Comparison of ENCODE assay signal across 9 cellular contexts in genomic region chr13:96091164-96091931, GRCh38. TPM values are rescaled to one million over a fixed set of nuclear protein-coding genes. Genes with fewer than 3 reads are reported as not detected.
DNase-seq lines count a peak whose midpoint lies in the region; ATAC-seq and TF ChIP-seq lines count a peak whose summit lies in the region.
"Had no signal": no experiment of that assay in that cellular context is flagged by ENCODE, and none has a peak within 500 bp of the region (broad histone marks: within the 10 kb centered on the region; RNA-seq: fewer than 3 reads in every experiment).

No MANE protein-coding gene starts in this region.

- no peak overlapping the region for H3K27ac Mint-ChIP-seq in CD4-positive, alpha-beta T cell

- intact Hi-C loops in heart left ventricle (cut with DNase I), result no loop called here
- intact Hi-C loops in CD4-positive, alpha-beta T cell (cut with DNase I, micrococcal nuclease), result no loop called here

- no peak for TF ChIP-seq POLR2A in heart left ventricle (IDR thresholded peaks at IDR 0.05)

- H3K36me3 ChIP-seq in NT2/D1 (ENCODE audit: insufficient read depth, insufficient read length, low read length) (no peaks in the 10 kb centered on the region), heart left ventricle (no peaks in the 10 kb centered on the region)

- H3K9ac ChIP-seq in NT2/D1 (ENCODE audit: insufficient read length, low read depth), result peak overlapping the region; percentile 61

- CTCF ChIA-PET in CD4-positive, alpha-beta T cell (lab: Charles Lee), result no interaction called here

- ATAC-seq in heart left ventricle, result peak in 3 of 4 donors; percentile 36 to 73 (median 71)
- no peak for ATAC-seq in CD4-positive, alpha-beta T cell (ENCODE audit: poor library complexity)
- no peak for ATAC-seq in omental fat pad (ENCODE audit: low FRiP score)

- DNase-seq in GM12865 (ENCODE audit: low read depth), result peak; percentile 7
- DNase-seq in NT2/D1 (ENCODE audit: low read depth, low spot score), result no peak
- peak in 2 of 5 donors; percentile 22 to 60 for DNase-seq in heart left ventricle
- DNase-seq in retina, result peak; percentile 75
- DNase-seq in NCI-H510A treated with DMSO at 0.1 percent for 48 hours (lab: John Stamatoyannopoulos, UW), result no peak
- DNase-seq in CD4-positive, alpha-beta T cell, result no peak
- DNase-seq in omental fat pad (ENCODE audit: low spot score), result no peak
- no peak for DNase-seq in HPDE6-E6E7 (ENCODE audit: extremely low spot score)
- DNase-seq: activated CD4-positive, CD25-positive, alpha-beta regulatory T cell had no signal

- POLR2A ChIA-PET in CD4-positive, alpha-beta T cell (lab: Charles Lee), result no interaction called here

- H3K27ac ChIP-seq in heart left ventricle, result no peak overlapping the region
- no peak overlapping the region for H3K27ac ChIP-seq in CD4-positive, alpha-beta T cell (ENCODE audit: low read depth, low read length)

- no peaks in the 10 kb centered on the region for H3K9me3 Mint-ChIP-seq in CD4-positive, alpha-beta T cell

- H3K36me3 Mint-ChIP-seq in CD4-positive, alpha-beta T cell (ENCODE audit: low read depth), result no peaks in the 10 kb centered on the region

- H3K9me3 ChIP-seq in NT2/D1 (ENCODE audit: insufficient read depth, low read length) (no peaks in the 10 kb centered on the region), heart left ventricle (no peaks in the 10 kb centered on the region)
- no peaks in the 10 kb centered on the region for H3K9me3 ChIP-seq in CD4-positive, alpha-beta T cell (ENCODE audit: control insufficient read depth, low read length)

- peaks cover 5% of the 10 kb centered on the region for H3K4me1 Mint-ChIP-seq in CD4-positive, alpha-beta T cell (ENCODE audit: low read depth)

- WGBS in heart left ventricle, 4 donors, result 0 to 2% (median 2%) methylated on average over 31 to 53 of the region's 53 CpGs

- no peaks in the 10 kb centered on the region for H3K4me1 ChIP-seq in NT2/D1 (ENCODE audit: insufficient read depth, insufficient read length)
- H3K4me1 ChIP-seq in heart left ventricle, result peaks cover 0 to 23% (median 1%) of the 10 kb centered on the region in 12 donors

- TF ChIP-seq CTCF in GM12865 (IDR thresholded peaks at IDR 0.05; ENCODE audit: insufficient read depth, low read depth, low read length, missing control alignments) (no peak), heart left ventricle (IDR thresholded peaks at IDR 0.05) (no peak), omental fat pad (IDR thresholded peaks at IDR 0.05) (no peak)
- TF ChIP-seq CTCF in CD4-positive, alpha-beta T cell (IDR thresholded peaks at IDR 0.05), result no peak

- H3K4me3 ChIP-seq in GM12865 (ENCODE audit: low read depth, low read length), result no peak overlapping the region
- peak overlapping the region; percentile 45 for H3K4me3 ChIP-seq in NT2/D1 (ENCODE audit: insufficient read length, low read depth)
- peak overlapping the region in 10 of 12 donors; percentile 38 to 57 (median 48) for H3K4me3 ChIP-seq in heart left ventricle

- peaks cover 68% of the 10 kb centered on the region for H3K27me3 ChIP-seq in NT2/D1 (ENCODE audit: insufficient read depth, insufficient read length)
- peaks cover 14 to 86% (median 48%) of the 10 kb centered on the region in 9 donors for H3K27me3 ChIP-seq in heart left ventricle
- peaks cover 62% of the 10 kb centered on the region for H3K27me3 ChIP-seq in CD4-positive, alpha-beta T cell (ENCODE audit: control insufficient read depth, insufficient read depth, low read length)

- peaks cover 70% of the 10 kb centered on the region for H3K27me3 Mint-ChIP-seq in CD4-positive, alpha-beta T cell

- no peak overlapping the region for H3K4me3 Mint-ChIP-seq in CD4-positive, alpha-beta T cell

RNA-seq across cellular contexts. Expression of gene HS6ST3, which starts 1.4 kb away (rescaled TPM):
- total RNA-seq in heart left ventricle (1 to 10 TPM in 7 of 9 donors, under 1 TPM in 2; 0.57 to 5.2 (median 1.2) TPM), omental fat pad (under 1 TPM in 3 of 4 donors, not detected in 1; 0.09 to 0.32 (median 0.24) TPM)
- under 1 TPM; 0.01 to 0.27 TPM for polyA plus RNA-seq in heart left ventricle
- total RNA-seq in CD4-positive, alpha-beta T cell, result not detected

RNA-seq across cellular contexts. Expression of gene UGGT2, which starts 38.1 kb away (rescaled TPM):
- total RNA-seq in heart left ventricle, result 10 to 100 TPM in 8 of 9 donors, 1 to 10 TPM in 1; 9.6 to 15.9 (median 13.5) TPM
- polyA plus RNA-seq in heart left ventricle, result 1 to 10 TPM; 4.3 to 5.7 TPM
- under 1 TPM in 1 of 2 experiments, not detected in 1; 0.38 TPM for total RNA-seq in CD4-positive, alpha-beta T cell
- total RNA-seq in omental fat pad, result 10 to 100 TPM; 32.6 to 86.4 (median 42.9) TPM

Comparison
In these comparisons a context has a peak if more than half of its experiments do, and no peak if none do; other contexts are left out.
1. DNase-seq: peak in GM12865 (single experiment) and retina (single experiment); none in NT2/D1 (single experiment), NCI-H510A treated with DMSO at 0.1 percent for 48 hours (single experiment), CD4-positive, alpha-beta T cell (0 of 10), omental fat pad (single experiment) and HPDE6-E6E7 (single experiment).
2. ATAC-seq: peak in heart left ventricle (3 of 4); none in CD4-positive, alpha-beta T cell (single experiment) and omental fat pad (single experiment).
3. RNA of gene UGGT2, which starts 38.1 kb away (total RNA-seq): 32.6 to 86.4 TPM in omental fat pad and 9.6 to 15.9 TPM in heart left ventricle; 0.38 TPM in CD4-positive, alpha-beta T cell; every median in the first group is over 4 times any median in the second.